Comparison of ENCODE assay signal across 1 cellular context in genomic region chr11:112634551-112634950, GRCh38.
TF ChIP-seq lines count a peak whose summit lies in the region.

No MANE protein-coding gene starts in this region.

TF ChIP-seq in SK-N-SH treated with all-trans-retinoic acid at 6 μM for 48 hours, 23 proteins besides CTCF, POLR2A, EP300 and RAD21 (continued from another document):
- TF ChIP-seq CREB5 (CRISPR knock-in tag; IDR thresholded peaks at IDR 0.05; ENCODE audit: low read depth) (0 out of 2 replicates have a peak, but pooled peaks have one; percentile 43), ZFP3 (CRISPR knock-in tag; IDR thresholded peaks at IDR 0.05) (no peak), BACH2 (CRISPR knock-in tag; IDR thresholded peaks at IDR 0.05; ENCODE audit: borderline replicate concordance) (no peak), ARNTL (CRISPR knock-in tag; IDR thresholded peaks at IDR 0.05; ENCODE audit: borderline replicate concordance, low read depth) (no peak), PPARA (CRISPR knock-in tag; IDR thresholded peaks at IDR 0.05; ENCODE audit: borderline replicate concordance) (no peak), RARB (CRISPR knock-in tag; IDR thresholded peaks at IDR 0.05) (no peak), CSDC2 (CRISPR knock-in tag; IDR thresholded peaks at IDR 0.05) (no peak), CSRNP3 (CRISPR knock-in tag; IDR thresholded peaks at IDR 0.05) (no peak), ZNF565 (CRISPR knock-in tag; conservative IDR thresholded peaks at IDR 0.05; ENCODE audit: low read depth) (no peak), SNAI2 (CRISPR knock-in tag; IDR thresholded peaks at IDR 0.05) (no peak), ZFP30 (CRISPR knock-in tag; IDR thresholded peaks at IDR 0.05) (no peak), ISL1 (CRISPR knock-in tag; IDR thresholded peaks at IDR 0.05) (peak; percentile 84), ESRRG (CRISPR knock-in tag; IDR thresholded peaks at IDR 0.05) (no peak), TOX (CRISPR knock-in tag; IDR thresholded peaks at IDR 0.05; ENCODE audit: borderline replicate concordance) (no peak), ZNF70 (CRISPR knock-in tag; IDR thresholded peaks at IDR 0.05) (peak; percentile 81)
